ENCODE assay signal across 17 cellular contexts in genomic region chr12:108518101-108518715, GRCh38. TPM values are rescaled to one million over a fixed set of nuclear protein-coding genes. Genes with fewer than 3 reads are reported as not detected.
DNase-seq lines count a peak whose midpoint lies in the region; ATAC-seq, FAIRE-seq and TF ChIP-seq lines count a peak whose summit lies in the region.
"Had no signal": no experiment of that assay in that cellular context is flagged by ENCODE, and none has a peak within 500 bp of the region (broad histone marks: within the 10 kb centered on the region; RNA-seq: fewer than 3 reads in every experiment).

No MANE protein-coding gene starts in this region.

- H4K20me1 ChIP-seq in PC-3 (ENCODE audit: low read length): peaks cover 8% of the 10 kb centered on the region; the same call in 1 of the 2 replicates

- no peak for TF ChIP-seq CTCF in PC-3 (conservative IDR thresholded peaks at IDR 0.05; ENCODE audit: low read depth, low read length)

- no peak overlapping the region for H3K9ac ChIP-seq in PC-3 (ENCODE audit: low read length)
- H3K9ac ChIP-seq: KMS-11 had no signal

- no peak for DNase-seq in activated CD4-positive, alpha-beta T cell treated with anti-CD3 and anti-CD28 coated beads, Interleukin-2, amount 10 ng/mL, durations not matched to agents 24 days and 14 days
- DNase-seq in activated CD4-positive, alpha-beta T cell treated with anti-CD3 and anti-CD28 coated beads, Interleukin-2, amount 50 U/mL, for 48 hours: no peak
- DNase-seq in GM12891 (ENCODE audit: insufficient read length, low spot score): no peak
- peak; percentile 8 for DNase-seq in cortex of kidney (lab: John Stamatoyannopoulos, UW)
- peak; percentile 53 for DNase-seq in sciatic nerve (ENCODE audit: low spot score)
- DNase-seq in naive thymus-derived CD4-positive, alpha-beta T cell: no peak
- no peak for DNase-seq in SKM-1 (lab: John Stamatoyannopoulos, UW; ENCODE audit: unreplicated experiment)
- DNase-seq in PC-3: no peak
- DNase-seq: DND-41, GF-D8, H7, NCI-H1092 treated with DMSO at 0.1 percent for 48 hours, NCI-H1694, NCI-H69, PC-9 had no signal

- CTCF ChIA-PET in naive thymus-derived CD4-positive, alpha-beta T cell (lab: Charles Lee): no interaction called here
- CTCF ChIA-PET in PC-3 (lab: Charles Lee): no interaction called here

- no peaks in the 10 kb centered on the region for H3K9me3 ChIP-seq in naive thymus-derived CD4-positive, alpha-beta T cell (ENCODE audit: control insufficient read depth in 2 of 3, low read length in 3 of 3)
- H3K9me3 ChIP-seq in PC-3 (ENCODE audit: low read length): no peaks in the 10 kb centered on the region

- H3K27me3 ChIP-seq in naive thymus-derived CD4-positive, alpha-beta T cell (ENCODE audit: control insufficient read depth in 2 of 2, insufficient read depth in 2 of 2, low read length in 2 of 2): no peaks in the 10 kb centered on the region
- H3K27me3 ChIP-seq in PC-3 (ENCODE audit: low read length): no peaks in the 10 kb centered on the region

- POLR2A ChIA-PET in naive thymus-derived CD4-positive, alpha-beta T cell (lab: Charles Lee): no interaction called here
- POLR2A ChIA-PET in PC-3 (lab: Charles Lee; ENCODE audit: unreplicated experiment): no interaction called here

- intact Hi-C loops in activated CD4-positive, alpha-beta T cell treated with anti-CD3 and anti-CD28 coated beads, Interleukin-2, amount 10 ng/mL, durations not matched to agents 24 days and 14 days (cut with micrococcal nuclease): loop anchor here (5.0 to 10.0 kb wide), 3 partner anchors 99 to 753 kb away; partner anchors contain the start of genes ALKBH2 and PRDM4
- intact Hi-C loops in sciatic nerve (cut with DNase I) (no loop called here), PC-3 (cut with micrococcal nuclease) (loop anchor here (10.0 kb wide), 2 partner anchors 773 to 833 kb away; partner anchors contain the start of gene PWP1)
- intact Hi-C loops in naive thymus-derived CD4-positive, alpha-beta T cell (cut with micrococcal nuclease): loop anchor here (5.0 to 10.0 kb wide), 5 partner anchors 114 to 1533 kb away; partner anchors contain the start of genes MMAB (in 1 of the 2), MTERF2 (in 1 of the 2), MVK (in 1 of the 2) and SELPLG (in 1 of the 2)

- H3K4me1 Mint-ChIP-seq in activated CD4-positive, alpha-beta T cell treated with anti-CD3 and anti-CD28 coated beads, Interleukin-2, amount 10 ng/mL, durations not matched to agents 24 days and 14 days: peaks cover 21% of the 10 kb centered on the region
- peaks cover 11 to 32% (median 15%) of the 10 kb centered on the region in 7 donors for H3K4me1 Mint-ChIP-seq in naive thymus-derived CD4-positive, alpha-beta T cell

- peaks cover 8% of the 10 kb centered on the region in 2 donors for H3K4me1 ChIP-seq in naive thymus-derived CD4-positive, alpha-beta T cell (ENCODE audit: control insufficient read depth in 2 of 2, insufficient read depth in 2 of 2, low read length in 2 of 2)
- H3K4me1 ChIP-seq in PC-3 (ENCODE audit: insufficient read depth, low read length): peaks cover 7% of the 10 kb centered on the region; the same call in 1 of the 2 replicates

- no peak overlapping the region for H3K4me3 Mint-ChIP-seq in activated CD4-positive, alpha-beta T cell treated with anti-CD3 and anti-CD28 coated beads, Interleukin-2, amount 10 ng/mL, durations not matched to agents 24 days and 14 days
- H3K4me3 Mint-ChIP-seq in naive thymus-derived CD4-positive, alpha-beta T cell: no peak overlapping the region

- no peak overlapping the region for H3K4me2 ChIP-seq in PC-3 (ENCODE audit: low read length)
- H3K4me2 ChIP-seq: KMS-11, PC-9 had no signal

- H3K79me2 ChIP-seq in PC-3 (ENCODE audit: low read length): peaks cover 11% of the 10 kb centered on the region

- no TSS peak for BruUV-seq in PC-3 (replicated peaks; lab: Mats Ljungman, UMichigan)

- peak; percentile 6; the same call in 1 of the 2 replicates for TF ChIP-seq POLR2A in GM12891 (IDR thresholded peaks at IDR 0.05; ENCODE audit: low read depth, low read length)

- peak overlapping the region; percentile 16 for H3K27ac Mint-ChIP-seq in activated CD4-positive, alpha-beta T cell treated with anti-CD3 and anti-CD28 coated beads, Interleukin-2, amount 10 ng/mL, durations not matched to agents 24 days and 14 days
- peak overlapping the region in 2 of 9 donors; percentile 13 to 79 for H3K27ac Mint-ChIP-seq in naive thymus-derived CD4-positive, alpha-beta T cell

- no peaks in the 10 kb centered on the region for H3F3A ChIP-seq in PC-3 (ENCODE audit: low read length, unreplicated experiment)

- no peak for FAIRE-seq in GM12891 (lab: Jason Lieb, UNC)
- FAIRE-seq: A204.1 had no signal

- H3K36me3 ChIP-seq in naive thymus-derived CD4-positive, alpha-beta T cell (ENCODE audit: control insufficient read depth in 2 of 3, insufficient read depth in 3 of 3, low read length in 3 of 3): peaks cover 2 to 65% (median 13%) of the 10 kb centered on the region in 3 experiments
- peaks cover 53% of the 10 kb centered on the region for H3K36me3 ChIP-seq in PC-3 (ENCODE audit: low read depth, low read length)

- H3K27ac ChIP-seq in naive thymus-derived CD4-positive, alpha-beta T cell (ENCODE audit: low read depth, low read length): no peak overlapping the region
- H3K27ac ChIP-seq in PC-3 (ENCODE audit: low read length): no peak overlapping the region
- H3K27ac ChIP-seq: KMS-11, PC-9 had no signal

- H3K4me3 ChIP-seq in naive thymus-derived CD4-positive, alpha-beta T cell (ENCODE audit: low read length): no peak overlapping the region
- no peak overlapping the region for H3K4me3 ChIP-seq in PC-3 (ENCODE audit: low read length)
- H3K4me3 ChIP-seq: PC-9 had no signal

- ATAC-seq in sciatic nerve (no peak), PC-3 (no peak)
- ATAC-seq in naive thymus-derived CD4-positive, alpha-beta T cell: no peak

- H3K9me3 Mint-ChIP-seq in activated CD4-positive, alpha-beta T cell treated with anti-CD3 and anti-CD28 coated beads, Interleukin-2, amount 10 ng/mL, durations not matched to agents 24 days and 14 days: no peaks in the 10 kb centered on the region
- no peaks in the 10 kb centered on the region for H3K9me3 Mint-ChIP-seq in naive thymus-derived CD4-positive, alpha-beta T cell

- H3K36me3 Mint-ChIP-seq in activated CD4-positive, alpha-beta T cell treated with anti-CD3 and anti-CD28 coated beads, Interleukin-2, amount 10 ng/mL, durations not matched to agents 24 days and 14 days (ENCODE audit: low read depth): peaks cover 46% of the 10 kb centered on the region
- peaks cover 0 to 15% (median 5%) of the 10 kb centered on the region in 5 donors for H3K36me3 Mint-ChIP-seq in naive thymus-derived CD4-positive, alpha-beta T cell

- no peak overlapping the region for H2AFZ ChIP-seq in PC-3 (ENCODE audit: low read length)
- H2AFZ ChIP-seq: PC-9 had no signal

- H3K9me2 ChIP-seq in PC-3 (replicated peaks; ENCODE audit: low read length): no peaks in the 10 kb centered on the region

- no peaks in the 10 kb centered on the region for H3K27me3 Mint-ChIP-seq in activated CD4-positive, alpha-beta T cell treated with anti-CD3 and anti-CD28 coated beads, Interleukin-2, amount 10 ng/mL, durations not matched to agents 24 days and 14 days
- H3K27me3 Mint-ChIP-seq in naive thymus-derived CD4-positive, alpha-beta T cell: peaks cover 0 to 2% (median 0%) of the 10 kb centered on the region in 5 donors

TF ChIP-seq in GM12891, 5 proteins besides CTCF, POLR2A, EP300 and RAD21:
- no peak for TF ChIP-seq POLR2AphosphoS5 (IDR thresholded peaks at IDR 0.05; ENCODE audit: low read depth, low read length)
- TF ChIP-seq TAF1 (IDR thresholded peaks at IDR 0.05; ENCODE audit: low read depth, low read length): no peak
- no peak for TF ChIP-seq PAX5 (IDR thresholded peaks at IDR 0.05; ENCODE audit: insufficient read depth, low read length, severe bottlenecking)
- no peak for TF ChIP-seq POU2F2 (IDR thresholded peaks at IDR 0.05; ENCODE audit: low read depth, low read length)
- no peak for TF ChIP-seq SPI1 (IDR thresholded peaks at IDR 0.05; ENCODE audit: low read depth, low read length)
TF ChIP-seq in GM12891: peak in this region for 0.

RNA-seq across cellular contexts. Expression of gene FICD, which starts 3.1 kb away (rescaled TPM):
- 5.9 and 6.6 TPM in 2 replicates for total RNA-seq in activated CD4-positive, alpha-beta T cell treated with anti-CD3 and anti-CD28 coated beads, Interleukin-2, amount 10 ng/mL, durations not matched to agents 24 days and 14 days
- 2.8 TPM for polyA plus RNA-seq in GM12891 (2012; ENCODE audit: low read depth, missing spikeins)
- total RNA-seq in sciatic nerve: 8.2 TPM
- 1 to 10 TPM; 2.8 to 9.7 (median 6.9) TPM for total RNA-seq in naive thymus-derived CD4-positive, alpha-beta T cell
- polyA plus RNA-seq in naive thymus-derived CD4-positive, alpha-beta T cell: 1 to 10 TPM; 1.6 to 2.7 TPM
- total RNA-seq in PC-3 (2014; rRNA removed): 6.4 and 18.5 TPM in 2 replicates

RNA-seq across cellular contexts. Expression of gene SART3, which starts 42.8 kb away (rescaled TPM):
- total RNA-seq in activated CD4-positive, alpha-beta T cell treated with anti-CD3 and anti-CD28 coated beads, Interleukin-2, amount 10 ng/mL, durations not matched to agents 24 days and 14 days: 89.1 and 90.5 TPM in 2 replicates
- polyA plus RNA-seq in GM12891 (2012; ENCODE audit: low read depth, missing spikeins): 31.7 TPM
- 56.4 TPM for total RNA-seq in sciatic nerve
- 10 to 100 TPM; 80.0 to 99.3 (median 87.6) TPM for total RNA-seq in naive thymus-derived CD4-positive, alpha-beta T cell
- polyA plus RNA-seq in naive thymus-derived CD4-positive, alpha-beta T cell: 10 to 100 TPM; 34.3 to 49.2 TPM
- total RNA-seq in PC-3 (2014; rRNA removed): 148 and 165 TPM in 2 replicates

RNA-seq across cellular contexts. Expression of gene ISCU, which starts 44.2 kb away (rescaled TPM):
- 61.5 and 66.1 TPM in 2 replicates for total RNA-seq in activated CD4-positive, alpha-beta T cell treated with anti-CD3 and anti-CD28 coated beads, Interleukin-2, amount 10 ng/mL, durations not matched to agents 24 days and 14 days
- polyA plus RNA-seq in GM12891 (2012; ENCODE audit: low read depth, missing spikeins): 134 TPM
- total RNA-seq in sciatic nerve: 132 TPM
- total RNA-seq in naive thymus-derived CD4-positive, alpha-beta T cell: 100 to 1,000 TPM in 4 of 5 experiments, 10 to 100 TPM in 1; 51.7 to 212 (median 191) TPM
- 100 to 1,000 TPM; 325 to 401 TPM for polyA plus RNA-seq in naive thymus-derived CD4-positive, alpha-beta T cell
- 120 and 181 TPM in 2 replicates for total RNA-seq in PC-3 (2014; rRNA removed)

Comparison
In these comparisons a context has a peak if more than half of its experiments do, and no peak if none do; other contexts are left out.
1. DNase-seq: peak in cortex of kidney (single experiment) and sciatic nerve (single experiment); none in activated CD4-positive, alpha-beta T cell treated with anti-CD3 and anti-CD28 coated beads, Interleukin-2, amount 10 ng/mL, durations not matched to agents 24 days and 14 days (single experiment), activated CD4-positive, alpha-beta T cell treated with anti-CD3 and anti-CD28 coated beads, Interleukin-2, amount 50 U/mL, for 48 hours (0 of 2), GM12891 (single experiment), naive thymus-derived CD4-positive, alpha-beta T cell (0 of 9), SKM-1 (single experiment) and PC-3 (single experiment).